21 cellular contexts compared by ENCODE assay signal in the genomic region with DNA sequence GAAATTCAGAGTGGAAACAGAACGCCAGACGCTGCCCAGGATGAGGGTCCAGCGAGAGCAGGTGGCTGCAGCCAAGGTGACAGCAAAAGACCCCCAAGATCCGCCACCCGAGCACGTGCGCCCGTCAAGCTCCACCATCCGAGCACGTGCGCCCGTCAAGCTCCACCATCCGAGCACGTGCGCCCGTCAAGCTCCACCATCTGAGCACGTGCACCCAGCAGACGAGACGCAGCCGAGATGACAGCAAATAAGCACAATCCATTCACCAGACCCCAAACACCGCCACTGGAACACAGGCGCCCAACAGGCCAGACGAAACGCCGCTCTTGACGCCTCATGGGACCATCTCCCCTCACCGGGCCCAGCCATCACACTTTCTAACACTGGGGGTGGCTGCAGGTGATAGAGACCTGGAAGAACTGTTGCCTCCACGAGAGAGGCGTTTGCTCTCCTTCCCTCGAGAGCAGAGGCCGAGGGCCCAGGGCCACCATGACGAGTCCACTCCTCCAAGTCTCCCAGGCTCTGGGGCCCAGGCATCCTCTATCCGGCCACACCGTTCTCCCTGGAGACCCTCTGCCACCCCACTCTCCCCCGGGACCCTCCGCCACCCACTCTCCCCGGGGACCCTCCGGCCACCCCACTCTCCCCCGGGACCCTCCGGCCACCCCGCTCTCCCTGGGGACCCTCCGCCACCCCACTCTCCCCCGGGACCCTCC.
DNase-seq lines count a peak whose midpoint lies in the region; ATAC-seq and TF ChIP-seq lines count a peak whose summit lies in the region.
"Had no signal": no experiment of that assay in that cellular context is flagged by ENCODE, and none has a peak within 500 bp of the region (broad histone marks: within the 10 kb centered on the region; RNA-seq: fewer than 3 reads in every experiment).

No MANE protein-coding gene starts in this region.

- H4K20me1 ChIP-seq in neural progenitor cell (ENCODE audit: low read depth), result no peaks in the 10 kb centered on the region

- peak overlapping the region in 1 of 2 donors; percentile 12 for H3K27ac Mint-ChIP-seq in stimulated activated naive CD8-positive, alpha-beta T cell treated with anti-CD3 and anti-CD28 coated beads, Interleukin-15, amount 100 ng/mL, for 72 hours
- H3K27ac Mint-ChIP-seq in glutamatergic neuron (ENCODE audit: unreplicated experiment) (no peak overlapping the region), neural progenitor cell (peak overlapping the region; percentile 30)
- no peak overlapping the region for H3K27ac Mint-ChIP-seq in T-helper 2 cell treated with Interferon-gamma antibody and Interleukin-4, amounts not matched to agents 5 μg/mL and 100 μg/mL, for 36 hours
- H3K27ac Mint-ChIP-seq: CD4-positive, alpha-beta T cell; H9 had no signal

- H3K27me3 ChIP-seq in neural progenitor cell, result peaks cover 90% of the 10 kb centered on the region

- H3K9me3 ChIP-seq in neural progenitor cell (ENCODE audit: low read depth), result no peaks in the 10 kb centered on the region

- no peak overlapping the region for H3K4me3 ChIP-seq in neural progenitor cell
- H3K4me3 ChIP-seq: SJSA1 had no signal

- H3K27me3 Mint-ChIP-seq in stimulated activated naive CD8-positive, alpha-beta T cell treated with anti-CD3 and anti-CD28 coated beads, Interleukin-15, amount 100 ng/mL, for 72 hours, result peaks cover 52% of the 10 kb centered on the region
- H3K27me3 Mint-ChIP-seq in glutamatergic neuron (ENCODE audit: unreplicated experiment), result peaks cover 13% of the 10 kb centered on the region
- H3K27me3 Mint-ChIP-seq in neural progenitor cell (ENCODE audit: insufficient read depth, low read depth), result peaks cover 37% of the 10 kb centered on the region
- peaks cover 4% of the 10 kb centered on the region for H3K27me3 Mint-ChIP-seq in T-helper 2 cell treated with Interferon-gamma antibody and Interleukin-4, amounts not matched to agents 5 μg/mL and 100 μg/mL, for 36 hours (ENCODE audit: low read depth)

- H3K4me1 ChIP-seq in neural progenitor cell, result peaks cover 2% of the 10 kb centered on the region
- H3K4me1 ChIP-seq: SJSA1 had no signal

- H3K4me3 Mint-ChIP-seq in stimulated activated naive CD8-positive, alpha-beta T cell treated with anti-CD3 and anti-CD28 coated beads, Interleukin-15, amount 100 ng/mL, for 72 hours, result no peak overlapping the region
- H3K4me3 Mint-ChIP-seq in glutamatergic neuron (ENCODE audit: unreplicated experiment), result no peak overlapping the region
- peak overlapping the region; percentile 28 for H3K4me3 Mint-ChIP-seq in neural progenitor cell
- no peak overlapping the region for H3K4me3 Mint-ChIP-seq in T-helper 2 cell treated with Interferon-gamma antibody and Interleukin-4, amounts not matched to agents 5 μg/mL and 100 μg/mL, for 36 hours
- H3K4me3 Mint-ChIP-seq: CD4-positive, alpha-beta T cell; H9 had no signal

- H2AFZ ChIP-seq in neural progenitor cell (replicated peaks), result no peak overlapping the region

- DNase-seq in stimulated activated naive CD8-positive, alpha-beta T cell treated with anti-CD3 and anti-CD28 coated beads, Interleukin-15, amount 100 ng/mL, for 72 hours, result no peak
- DNase-seq in stimulated activated naive CD8-positive, alpha-beta T cell treated with anti-CD3 and anti-CD28 coated beads, Interleukin-15, Interleukin-2, amounts not matched to agents 100 U/mL and 50 U/mL, for 24 hours, result no peak
- DNase-seq in glutamatergic neuron (peak; percentile 38), neural progenitor cell (ENCODE audit: low spot score) (no peak), NOMO-1 treated with DMSO at 0.1 percent for 48 hours (lab: John Stamatoyannopoulos, UW; ENCODE audit: unreplicated experiment) (no peak), HUDEP-2 (lab: John Stamatoyannopoulos, UW; ENCODE audit: unreplicated experiment in 76 of 76) (no peak)
- no peak for DNase-seq in T-helper 2 cell treated with Interferon-gamma antibody and Interleukin-4, amounts not matched to agents 5 μg/mL and 100 μg/mL, for 36 hours (ENCODE audit: low spot score)
- DNase-seq: CD4-positive, alpha-beta T cell; COR-L47; DMS 273 treated with DMSO at 0.1 percent for 48 hours; H9; MV-4-11; NCI-H1105 treated with DMSO at 0.1 percent for 48 hours; NCI-H2029 treated with DMSO at 0.1 percent for 48 hours; NCI-H226; NCI-H524; NCI-H774; NK-92 treated with Interleukin-12 subunit alpha and Interleukin-12 subunit beta, amount 100 ng/mL, for 24 hours had no signal

- H3K79me2 ChIP-seq in neural progenitor cell (ENCODE audit: low read depth), result no peaks in the 10 kb centered on the region

- no peak overlapping the region for H3K4me2 ChIP-seq in neural progenitor cell

- peaks cover 5 to 8% of the 10 kb centered on the region in 2 donors for H3K9me3 Mint-ChIP-seq in stimulated activated naive CD8-positive, alpha-beta T cell treated with anti-CD3 and anti-CD28 coated beads, Interleukin-15, amount 100 ng/mL, for 72 hours
- H3K9me3 Mint-ChIP-seq in glutamatergic neuron (ENCODE audit: unreplicated experiment), result peaks cover 8% of the 10 kb centered on the region
- peaks cover 6% of the 10 kb centered on the region for H3K9me3 Mint-ChIP-seq in neural progenitor cell
- peaks cover 4% of the 10 kb centered on the region for H3K9me3 Mint-ChIP-seq in T-helper 2 cell treated with Interferon-gamma antibody and Interleukin-4, amounts not matched to agents 5 μg/mL and 100 μg/mL, for 36 hours
- H3K9me3 Mint-ChIP-seq: CD4-positive, alpha-beta T cell had no signal

- H3K4me1 Mint-ChIP-seq in stimulated activated naive CD8-positive, alpha-beta T cell treated with anti-CD3 and anti-CD28 coated beads, Interleukin-15, amount 100 ng/mL, for 72 hours, result no peaks in the 10 kb centered on the region
- H3K4me1 Mint-ChIP-seq in glutamatergic neuron (ENCODE audit: low read depth, unreplicated experiment), result peaks cover 5% of the 10 kb centered on the region
- peaks cover 8% of the 10 kb centered on the region for H3K4me1 Mint-ChIP-seq in neural progenitor cell
- H3K4me1 Mint-ChIP-seq in T-helper 2 cell treated with Interferon-gamma antibody and Interleukin-4, amounts not matched to agents 5 μg/mL and 100 μg/mL, for 36 hours (ENCODE audit: low read depth), result no peaks in the 10 kb centered on the region

- ATAC-seq in stimulated activated naive CD8-positive, alpha-beta T cell treated with anti-CD3 and anti-CD28 coated beads, Interleukin-15, amount 100 ng/mL, for 72 hours, result peak; percentile 43
- no peak for ATAC-seq in stimulated activated naive CD8-positive, alpha-beta T cell treated with anti-CD3 and anti-CD28 coated beads, Interleukin-15, Interleukin-2, amounts not matched to agents 100 U/mL and 50 U/mL, for 24 hours
- ATAC-seq: Panc1 had no signal

- no peaks in the 10 kb centered on the region for H3K36me3 ChIP-seq in neural progenitor cell
- H3K36me3 ChIP-seq: SJSA1 had no signal

- no peak overlapping the region for H3K27ac ChIP-seq in neural progenitor cell
- H3K27ac ChIP-seq: HL-60, SJSA1 had no signal

- TF ChIP-seq CTCF in glutamatergic neuron (IDR thresholded peaks at IDR 0.05; ENCODE audit: partially characterized antibody, unreplicated experiment), result no peak
- TF ChIP-seq CTCF in neural progenitor cell (IDR thresholded peaks at IDR 0.05), result no peak

- H3K36me3 Mint-ChIP-seq in glutamatergic neuron (ENCODE audit: unreplicated experiment) (peaks cover 6% of the 10 kb centered on the region), neural progenitor cell (peaks cover 2% of the 10 kb centered on the region)
- H3K36me3 Mint-ChIP-seq in T-helper 2 cell treated with Interferon-gamma antibody and Interleukin-4, amounts not matched to agents 5 μg/mL and 100 μg/mL, for 36 hours (ENCODE audit: low read depth), result no peaks in the 10 kb centered on the region

- peaks cover 12% of the 10 kb centered on the region for H3F3A ChIP-seq in neural progenitor cell (ENCODE audit: low read depth)

- H3K9ac ChIP-seq in neural progenitor cell, result no peak overlapping the region
